Comparison of ENCODE assay signal across 21 cellular contexts in the genomic region with DNA sequence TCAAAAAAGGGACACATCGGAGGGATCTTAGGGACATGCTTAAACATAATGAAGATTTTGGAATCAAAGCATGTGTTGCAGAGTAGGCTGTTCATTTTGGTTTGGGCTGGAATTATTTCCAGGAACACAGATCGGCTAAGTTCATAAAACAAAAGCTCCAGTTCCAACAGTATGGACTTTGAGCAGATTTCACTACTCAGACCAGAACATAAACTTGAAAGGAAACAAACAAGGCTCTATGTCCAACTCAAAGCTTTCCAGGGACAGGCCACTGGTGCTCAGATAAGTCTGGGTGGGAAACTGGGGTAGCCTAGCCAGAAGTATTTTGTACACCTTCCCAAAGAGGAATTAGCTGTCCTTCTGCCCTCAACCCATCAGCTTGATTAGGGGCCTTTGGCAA. TPM values are rescaled to one million over a fixed set of nuclear protein-coding genes. Genes with fewer than 3 reads are reported as not detected.
A peak's percentile ranks its signal among the peaks of the same experiment; 100 is the strongest.
DNase-seq lines count a peak whose midpoint lies in the region; ATAC-seq and TF ChIP-seq lines count a peak whose summit lies in the region.
"Had no signal": no experiment of that assay in that cellular context is flagged by ENCODE, and none has a peak within 500 bp of the region (broad histone marks: within the 10 kb centered on the region; RNA-seq: fewer than 3 reads in every experiment).

No MANE protein-coding gene starts in this region.

- H3K4me1 Mint-ChIP-seq in activated naive CD8-positive, alpha-beta T cell treated with anti-CD3 and anti-CD28 coated beads, Interleukin-2, amount 50 U/mL, for 24 hours, result peaks cover 6% of the 10 kb centered on the region

- no peak for DNase-seq in left colon
- no peak for DNase-seq in mucosa of descending colon
- no peak for DNase-seq in thoracic aorta (ENCODE audit: low spot score)
- DNase-seq in activated naive CD8-positive, alpha-beta T cell treated with anti-CD3 and anti-CD28 coated beads, Interleukin-2, amount 50 U/mL, for 24 hours, result no peak
- DNase-seq in caudate nucleus (lab: John Stamatoyannopoulos, UW), result no peak
- no peak for DNase-seq in activated naive CD4-positive, alpha-beta T cell treated with anti-CD3 and anti-CD28 coated beads, Interleukin-2, amount 50 U/mL, for 72 hours (ENCODE audit: low spot score in 2 of 2)
- DNase-seq: CD4-positive, alpha-beta T cell; CD8-positive, alpha-beta memory T cell; DMS 273 treated with DMSO at 0.1 percent for 48 hours; DMS79 treated with DMSO at 0.1 percent for 48 hours; GF-D8; H9 had no signal

- no peak overlapping the region for H3K9ac ChIP-seq in BLaER1
- H3K9ac ChIP-seq: BLaER1 treated with 17β-estradiol and CSF1 and Interleukin-3, amounts not matched to agents 10 nM and 100 nM had no signal

- peak overlapping the region; percentile 21 for H3K4me2 ChIP-seq in BLaER1
- H3K4me2 ChIP-seq: GM23338 had no signal

- H3K9me3 ChIP-seq in BLaER1, result no peaks in the 10 kb centered on the region
- no peaks in the 10 kb centered on the region for H3K9me3 ChIP-seq in mucosa of descending colon
- H3K9me3 ChIP-seq in thoracic aorta, result no peaks in the 10 kb centered on the region

- H3K27ac ChIP-seq in BLaER1 (no peak overlapping the region), thoracic aorta (peak overlapping the region; percentile 57 to 70), caudate nucleus (ENCODE audit: low read depth, low read length) (no peak overlapping the region)
- H3K27ac ChIP-seq: 22Rv1; BLaER1 treated with 17β-estradiol and CSF1 and Interleukin-3, amounts not matched to agents 10 nM and 100 nM had no signal

- peak; percentile 66 for ATAC-seq in left colon
- ATAC-seq in mucosa of descending colon, result peak; percentile 48
- no peak for ATAC-seq in thoracic aorta (ENCODE audit: insufficient number of reproducible peaks, low FRiP score, low read depth)
- ATAC-seq in HG03442 (IDR thresholded peaks at IDR 0.05; ENCODE audit: unreplicated experiment), result no peak
- no peak for ATAC-seq in activated naive CD8-positive, alpha-beta T cell treated with anti-CD3 and anti-CD28 coated beads, Interleukin-2, amount 50 U/mL, for 24 hours
- ATAC-seq in activated naive CD4-positive, alpha-beta T cell treated with anti-CD3 and anti-CD28 coated beads, Interleukin-2, amount 50 U/mL, for 72 hours, result no peak
- ATAC-seq: GM23338, HCT116 had no signal

- TF ChIP-seq CTCF in mucosa of descending colon (IDR thresholded peaks at IDR 0.05) (no peak), thoracic aorta (IDR thresholded peaks at IDR 0.05) (no peak)

- intact Hi-C loops in left colon (cut with DNase I, micrococcal nuclease), result loop anchor here in 1 of 2 donors (10.0 kb wide), 1 partner anchor 62 kb away; a partner anchor contains a TSS
- intact Hi-C loops in mucosa of descending colon (cut with DNase I, micrococcal nuclease), result loop anchor here in 1 of 2 donors (10.0 kb wide), 1 partner anchor 492 kb away; no protein-coding TSS in a partner anchor

- H3K27me3 Mint-ChIP-seq in activated naive CD8-positive, alpha-beta T cell treated with anti-CD3 and anti-CD28 coated beads, Interleukin-2, amount 50 U/mL, for 24 hours, result peaks cover 5% of the 10 kb centered on the region

- no peaks in the 10 kb centered on the region for H3K36me3 Mint-ChIP-seq in activated naive CD8-positive, alpha-beta T cell treated with anti-CD3 and anti-CD28 coated beads, Interleukin-2, amount 50 U/mL, for 24 hours (ENCODE audit: low read depth)
- H3K36me3 Mint-ChIP-seq in activated naive CD4-positive, alpha-beta T cell treated with anti-CD3 and anti-CD28 coated beads, Interleukin-2, amount 50 U/mL, for 72 hours, result no peaks in the 10 kb centered on the region
- H3K36me3 Mint-ChIP-seq: CD14-positive monocyte had no signal

- H3K9me3 Mint-ChIP-seq in activated naive CD8-positive, alpha-beta T cell treated with anti-CD3 and anti-CD28 coated beads, Interleukin-2, amount 50 U/mL, for 24 hours, result no peaks in the 10 kb centered on the region
- no peaks in the 10 kb centered on the region for H3K9me3 Mint-ChIP-seq in activated naive CD4-positive, alpha-beta T cell treated with anti-CD3 and anti-CD28 coated beads, Interleukin-2, amount 50 U/mL, for 72 hours
- H3K9me3 Mint-ChIP-seq: CD14-positive monocyte; CD4-positive, alpha-beta T cell; GM23338; H9 had no signal

- H3K4me3 ChIP-seq in BLaER1 (no peak overlapping the region), mucosa of descending colon (no peak overlapping the region), thoracic aorta (no peak overlapping the region)
- H3K4me3 ChIP-seq: BLaER1 treated with 17β-estradiol and CSF1 and Interleukin-3, amounts not matched to agents 10 nM and 100 nM; GM23338 had no signal

- no peaks in the 10 kb centered on the region for H4K20me1 ChIP-seq in BLaER1
- H4K20me1 ChIP-seq: BLaER1 treated with 17β-estradiol and CSF1 and Interleukin-3, amounts not matched to agents 10 nM and 100 nM had no signal

- H3K27ac Mint-ChIP-seq in activated naive CD8-positive, alpha-beta T cell treated with anti-CD3 and anti-CD28 coated beads, Interleukin-2, amount 50 U/mL, for 24 hours, result no peak overlapping the region
- H3K27ac Mint-ChIP-seq in activated naive CD4-positive, alpha-beta T cell treated with anti-CD3 and anti-CD28 coated beads, Interleukin-2, amount 50 U/mL, for 72 hours, result no peak overlapping the region
- H3K27ac Mint-ChIP-seq: B cell; CD14-positive monocyte; CD4-positive, alpha-beta T cell; CD8-positive, alpha-beta memory T cell; GM23338; H9 had no signal

- no peaks in the 10 kb centered on the region for H3K36me3 ChIP-seq in BLaER1
- no peaks in the 10 kb centered on the region for H3K36me3 ChIP-seq in mucosa of descending colon (ENCODE audit: low read depth)
- H3K36me3 ChIP-seq in thoracic aorta, result no peaks in the 10 kb centered on the region
- H3K36me3 ChIP-seq: BLaER1 treated with 17β-estradiol and CSF1 and Interleukin-3, amounts not matched to agents 10 nM and 100 nM had no signal

- no peak overlapping the region for H3K4me3 Mint-ChIP-seq in activated naive CD8-positive, alpha-beta T cell treated with anti-CD3 and anti-CD28 coated beads, Interleukin-2, amount 50 U/mL, for 24 hours
- H3K4me3 Mint-ChIP-seq: B cell; CD14-positive monocyte; CD4-positive, alpha-beta T cell; CD8-positive, alpha-beta memory T cell; GM23338; H9 had no signal

- peaks cover 17% of the 10 kb centered on the region for H3K4me1 ChIP-seq in BLaER1
- H3K4me1 ChIP-seq in mucosa of descending colon (ENCODE audit: low read depth), result peaks cover 6% of the 10 kb centered on the region
- H3K4me1 ChIP-seq in thoracic aorta (ENCODE audit: control insufficient read depth in 1 of 2, low read depth in 2 of 2), result peaks cover 14 to 56% of the 10 kb centered on the region in 2 donors

- no peaks in the 10 kb centered on the region for H3K27me3 ChIP-seq in BLaER1
- H3K27me3 ChIP-seq in thoracic aorta (replicated peaks; ENCODE audit: insufficient read depth), result no peaks in the 10 kb centered on the region
- H3K27me3 ChIP-seq: BLaER1 treated with 17β-estradiol and CSF1 and Interleukin-3, amounts not matched to agents 10 nM and 100 nM had no signal

RNA-seq across cellular contexts. Expression of a gene that starts 51.2 kb away (rescaled TPM):
- total RNA-seq in left colon (1 to 10 TPM; 2.3 to 5.6 TPM), mucosa of descending colon (1 to 10 TPM; 2.0 to 9.2 (median 3.9) TPM), thoracic aorta (10 to 100 TPM; 17.0 to 62.1 TPM)
- total RNA-seq in activated naive CD4-positive, alpha-beta T cell treated with anti-CD3 and anti-CD28 coated beads, Interleukin-2, amount 50 U/mL, for 72 hours, result 1 to 10 TPM in 1 of 2 donors, under 1 TPM in 1; 0.23 to 2.5 TPM
- total RNA-seq: B cell, G401 had no signal

RNA-seq across cellular contexts. Expression of a gene that starts 58.3 kb away (rescaled TPM):
- total RNA-seq in left colon (10 to 100 TPM; 17.2 to 38.6 TPM), mucosa of descending colon (10 to 100 TPM; 22.7 to 64.4 (median 40.3) TPM), thoracic aorta (10 to 100 TPM; 90.4 to 97.2 TPM)
- total RNA-seq in activated naive CD4-positive, alpha-beta T cell treated with anti-CD3 and anti-CD28 coated beads, Interleukin-2, amount 50 U/mL, for 72 hours, result 10 to 100 TPM in 1 of 2 donors, 1 to 10 TPM in 1; 5.4 to 10.9 TPM

Comparison
In these comparisons a context has a peak if more than half of its experiments do, and no peak if none do; other contexts are left out.
1. H3K27ac ChIP-seq: peak in thoracic aorta (2 of 2); none in BLaER1 (single experiment) and caudate nucleus (single experiment).
2. ATAC-seq: peak in left colon (single experiment) and mucosa of descending colon (single experiment); none in thoracic aorta (single experiment), HG03442 (single experiment), activated naive CD8-positive, alpha-beta T cell treated with anti-CD3 and anti-CD28 coated beads, Interleukin-2, amount 50 U/mL, for 24 hours (single experiment) and activated naive CD4-positive, alpha-beta T cell treated with anti-CD3 and anti-CD28 coated beads, Interleukin-2, amount 50 U/mL, for 72 hours (0 of 2).